In genomic region chr18:45974088-45974536, GRCh38 we compare ENCODE assay signal across 8 cellular contexts. TPM values are rescaled to one million over a fixed set of nuclear protein-coding genes. Genes with fewer than 3 reads are reported as not detected.
A peak's percentile ranks its signal among the peaks of the same experiment; 100 is the strongest.
DNase-seq lines count a peak whose midpoint lies in the region; ATAC-seq, FAIRE-seq and TF ChIP-seq lines count a peak whose summit lies in the region.

No MANE protein-coding gene starts in this region.

- DNase-seq in CD4-positive, alpha-beta T cell = peak; percentile 40 to 68 (median 52)
- peak; percentile 63 for DNase-seq in HCT116 (ENCODE audit: low read depth, low spot score)
- DNase-seq in NCI-H460 (ENCODE audit: extremely low read depth, low read depth) = peak; percentile 58
- DNase-seq in colonic mucosa = peak; percentile 79
- DNase-seq in HepG2 (ENCODE audit: low spot score) = peak; percentile 67
- peak; percentile 35 to 48 (median 41) for DNase-seq in stimulated activated CD4-positive, alpha-beta T cell treated with anti-CD3 and anti-CD28 coated beads, TNF-alpha, amount 100 ng/mL, for 24 hours (ENCODE audit: low read depth in 3 of 3)

- no peak overlapping the region for H3K9ac ChIP-seq in HCT116 (ENCODE audit: low read length)
- H3K9ac ChIP-seq in colonic mucosa (ENCODE audit: low read depth in 2 of 2, low read length in 2 of 2) = no peak overlapping the region
- no peak overlapping the region for H3K9ac ChIP-seq in HepG2 (ENCODE audit: insufficient read depth, low read depth, low read length)

- in situ Hi-C loops in HepG2 (cut with HindIII; ENCODE audit: extremely low pct_ligation_motif_present, low pct_unique_long_range_greater_than_20kb) = no loop called here

- POLR2A ChIA-PET in CD4-positive, alpha-beta T cell (lab: Charles Lee) = interaction anchor here (0.8 to 2.4 kb wide), 5 partner anchors 12 to 99 kb away, joined by 3 to 10 read pairs (median 4); no protein-coding TSS in a partner anchor
- POLR2A ChIA-PET in HCT116 (lab: Charles Lee) = no interaction called here
- POLR2A ChIA-PET in HepG2 (lab: Yijun Ruan, JAX) = no interaction called here

- BruUV-seq in HCT116 (replicated peaks; lab: Mats Ljungman, UMichigan) = no TSS peak
- BruUV-seq in HepG2 (replicated peaks; lab: Mats Ljungman, UMichigan) = no TSS peak

- no peaks in the 10 kb centered on the region for H3K27me3 ChIP-seq in CD4-positive, alpha-beta T cell (ENCODE audit: control insufficient read depth, insufficient read depth, low read length)
- H3K27me3 ChIP-seq in HCT116 (ENCODE audit: insufficient read depth, low read length) (no peaks in the 10 kb centered on the region), colonic mucosa (no peaks in the 10 kb centered on the region), HepG2 (ENCODE audit: control insufficient read depth in 1 of 2, insufficient read depth in 2 of 2, low read length in 2 of 2) (no peaks in the 10 kb centered on the region)

- TF ChIP-seq RAD21 in HCT116 (IDR thresholded peaks at IDR 0.05; ENCODE audit: low read depth) (peak; percentile 89), HepG2 (CRISPR knock-in tag; IDR thresholded peaks at IDR 0.05) (peak; percentile 33; the same call in 1 of the 2 replicates)

- H4K20me1 ChIP-seq in HCT116 (ENCODE audit: insufficient read depth) (no peaks in the 10 kb centered on the region), HepG2 (ENCODE audit: insufficient read depth, low read length) (no peaks in the 10 kb centered on the region)

- H3K4me1 ChIP-seq in HCT116 (ENCODE audit: control insufficient read depth in 1 of 2, insufficient read depth in 2 of 2, low read length in 2 of 2) = peaks cover 5 to 8% of the 10 kb centered on the region in 2 experiments; a peak in 3 of 4 replicates
- peaks cover 5% of the 10 kb centered on the region for H3K4me1 ChIP-seq in colonic mucosa
- H3K4me1 ChIP-seq in HepG2 (ENCODE audit: insufficient read depth, low read length) = 0 out of 2 replicates have a peak, but pooled peaks cover 9% of the 10 kb centered on the region

- peaks cover 6% of the 10 kb centered on the region for H3K4me1 Mint-ChIP-seq in CD4-positive, alpha-beta T cell (ENCODE audit: low read depth)

- whole genome bisulfite sequencing in HepG2 (ENCODE audit: low lambda C conversion rate) = 3% methylated on average over 5 of the region's 5 CpGs

- no peaks in the 10 kb centered on the region for H3K36me3 ChIP-seq in HCT116 (ENCODE audit: control insufficient read depth in 1 of 2, insufficient read depth in 2 of 2, low read length in 2 of 2)
- no peaks in the 10 kb centered on the region for H3K36me3 ChIP-seq in colonic mucosa
- H3K36me3 ChIP-seq in HepG2 (replicated peaks in 1 of 2; ENCODE audit: control insufficient read depth in 1 of 2, insufficient read depth in 2 of 2, low read length in 2 of 2) = no peaks in the 10 kb centered on the region

- peak overlapping the region; percentile 14 to 20; a peak in 3 of 4 replicates for H3K4me3 ChIP-seq in HCT116 (replicated peaks in 1 of 2; ENCODE audit: low read depth in 1 of 2, low read length in 2 of 2)
- no peak overlapping the region for H3K4me3 ChIP-seq in colonic mucosa
- peak overlapping the region in 1 of 3 experiments; percentile 29; a peak in 1 of 6 replicates for H3K4me3 ChIP-seq in HepG2 (replicated peaks in 1 of 3; ENCODE audit: insufficient read depth in 1 of 3, low read depth in 2 of 3, low read length in 3 of 3)

- no peak overlapping the region for H3K27ac ChIP-seq in CD4-positive, alpha-beta T cell (ENCODE audit: low read depth, low read length)
- H3K27ac ChIP-seq in HCT116 (ENCODE audit: low read depth, low read length) = no peak overlapping the region
- H3K27ac ChIP-seq in colonic mucosa = no peak overlapping the region
- no peak overlapping the region for H3K27ac ChIP-seq in HepG2 (ENCODE audit: extremely low read length, insufficient read depth, low read length)

- TF ChIP-seq POLR2A in HCT116 (IDR thresholded peaks at IDR 0.05; ENCODE audit: borderline replicate concordance, extremely low read depth, insufficient read depth, insufficient read length) (no peak), HepG2 (IDR thresholded peaks at IDR 0.05; ENCODE audit: insufficient read depth in 1 of 2, low read depth in 2 of 2, low read length in 2 of 2) (no peak)

- no peaks in the 10 kb centered on the region for H3K36me3 Mint-ChIP-seq in CD4-positive, alpha-beta T cell (ENCODE audit: low read depth)

- ATAC-seq in CD4-positive, alpha-beta T cell (ENCODE audit: poor library complexity) = peak; percentile 86
- ATAC-seq in HCT116 (peak; percentile 86), HepG2 (peak; percentile 81), HG02588 (IDR thresholded peaks at IDR 0.05; ENCODE audit: unreplicated experiment) (no peak)
- ATAC-seq in activated CD4-positive, CD25-positive, alpha-beta regulatory T cell treated with anti-CD3 and anti-CD28 coated beads, Interleukin-2, amount 50 U/mL, for 24 hours = peak; percentile 84 to 85

- H3K9me2 ChIP-seq in HCT116 (ENCODE audit: insufficient read depth) = no peaks in the 10 kb centered on the region

- H3K9me3 Mint-ChIP-seq in CD4-positive, alpha-beta T cell = no peaks in the 10 kb centered on the region

- RAD21 ChIA-PET in HCT116 (lab: Charles Lee; ENCODE audit: low non-redundant PET in 1 of 2, low total read pairs in 2 of 2, uncharacterized antibody in 2 of 2, unreplicated experiment in 2 of 2) = interaction anchor here in 1 of 2 experiments (0.7 to 1.8 kb wide), 2 partner anchors 66 to 99 kb away, joined by 4 to 5 read pairs; no protein-coding TSS in a partner anchor

- TF ChIP-seq CTCF in CD4-positive, alpha-beta T cell (IDR thresholded peaks at IDR 0.05) = peak; percentile 77
- peak; percentile 76 to 86 (median 78); a peak in 5 of 6 replicates for TF ChIP-seq CTCF in HCT116 (IDR thresholded peaks at IDR 0.05 in 2 of 3, conservative IDR thresholded peaks at IDR 0.05 in 1 of 3; ENCODE audit: borderline replicate concordance in 1 of 3, insufficient read depth in 1 of 3, low read depth in 2 of 3, low read length in 2 of 3)
- peak; percentile 60 for TF ChIP-seq CTCF in colonic mucosa (IDR thresholded peaks at IDR 0.05)
- peak; percentile 84 for TF ChIP-seq CTCF in HepG2 (CRISPR knock-in tag; IDR thresholded peaks at IDR 0.05)

- H3K27ac Mint-ChIP-seq in CD4-positive, alpha-beta T cell = peak overlapping the region; percentile 28

- peak overlapping the region; percentile 50 for H2AFZ ChIP-seq in HCT116 (ENCODE audit: low read depth, low read length, poor library complexity, severe bottlenecking)
- no peak overlapping the region for H2AFZ ChIP-seq in HepG2 (ENCODE audit: low read length)

- no peak for TF ChIP-seq EP300 in HepG2 (IDR thresholded peaks at IDR 0.05; ENCODE audit: low read depth in 2 of 2, low read length in 2 of 2)
- TF ChIP-seq EP300 in HepG2 (CRISPR knock-in tag; IDR thresholded peaks at IDR 0.05; ENCODE audit: borderline replicate concordance) = no peak

- peak; percentile 91 for FAIRE-seq in HepG2 (lab: Jason Lieb, UNC)

- intact Hi-C loops in CD4-positive, alpha-beta T cell (cut with DNase I, micrococcal nuclease) = loop anchor here (1.0 to 10.0 kb wide), 8 partner anchors 11 to 699 kb away; partner anchors contain the start of gene PSTPIP2 (in 1 of the 2)
- intact Hi-C loops in HCT116 (cut with micrococcal nuclease) (loop anchor here (1.0 to 2.0 kb wide), 5 partner anchors 49 to 309 kb away; partner anchors contain the start of gene PSTPIP2), colonic mucosa (cut with DNase I) (no loop called here), HepG2 (cut with micrococcal nuclease; ENCODE audit: unreplicated experiment) (no loop called here)

- H3K79me2 ChIP-seq in HCT116 (ENCODE audit: insufficient read depth, low read length) = no peaks in the 10 kb centered on the region
- no peaks in the 10 kb centered on the region for H3K79me2 ChIP-seq in HepG2 (ENCODE audit: insufficient read depth, low read length)

- no peak overlapping the region for H3K4me3 Mint-ChIP-seq in CD4-positive, alpha-beta T cell

- no peaks in the 10 kb centered on the region for H3K27me3 Mint-ChIP-seq in CD4-positive, alpha-beta T cell

- H3K4me2 ChIP-seq in HCT116 (ENCODE audit: low read length) = peak overlapping the region; percentile 62
- peak overlapping the region; percentile 67 for H3K4me2 ChIP-seq in HepG2 (ENCODE audit: low read depth, low read length)

- CTCF ChIA-PET in CD4-positive, alpha-beta T cell (lab: Charles Lee) = interaction anchor here (0.7 to 2.2 kb wide), 11 partner anchors 11 to 309 kb away, joined by 3 to 19 read pairs (median 4); no protein-coding TSS in a partner anchor
- CTCF ChIA-PET in HCT116 (lab: Charles Lee) (interaction anchor here (0.9 to 2.9 kb wide), 4 partner anchors 50 to 684 kb away, joined by 3 to 18 read pairs (median 6); no protein-coding TSS in a partner anchor), HepG2 (lab: Yijun Ruan, JAX; ENCODE audit: low intra/inter-chr PET ratio, low total read pairs) (interaction anchor here (0.7 to 1.4 kb wide), 4 partner anchors 49 to 309 kb away, joined by 3 to 7 read pairs (median 4); no protein-coding TSS in a partner anchor)

- H3K9me3 ChIP-seq in CD4-positive, alpha-beta T cell (ENCODE audit: control insufficient read depth, low read length) = no peaks in the 10 kb centered on the region
- H3K9me3 ChIP-seq in HCT116 (ENCODE audit: control insufficient read depth in 1 of 2, insufficient read depth in 1 of 2, low read depth in 1 of 2, low read length in 2 of 2) (no peaks in the 10 kb centered on the region), colonic mucosa (no peaks in the 10 kb centered on the region), HepG2 (ENCODE audit: low read length) (no peaks in the 10 kb centered on the region)

RNA-seq across cellular contexts. Expression of gene EPG5, which starts 7.0 kb away (rescaled TPM):
- total RNA-seq in CD4-positive, alpha-beta T cell = 10 to 100 TPM; 25.3 to 26.9 TPM
- 12.9 TPM for total RNA-seq in HCT116 (2021; ENCODE audit: unreplicated experiment)
- polyA plus RNA-seq in HCT116 (2012) = 4.3 and 6.3 TPM in 2 replicates
- 9.0 and 11.0 TPM in 2 replicates for total RNA-seq in NCI-H460 (2014; rRNA removed; shearing (Covaris generic))
- polyA plus RNA-seq in NCI-H460 (2014; cell fraction: nucleus; rRNA removed) = 6.6 and 7.2 TPM in 2 replicates
- 10 to 100 TPM; 16.0 to 17.3 TPM for total RNA-seq in colonic mucosa
- 6.7 and 13.3 TPM in 2 replicates for total RNA-seq in HepG2 (2016; rRNA removed; fragmentation: Illumina TruSeq; extraction: Trizol)
- total RNA-seq in HepG2 (2016; cell fraction: cytosol; rRNA removed; fragmentation: Illumina TruSeq; extraction: Trizol; ENCODE audit: low read depth) = 1.4 and 1.8 TPM in 2 replicates
- 8.3 and 11.8 TPM in 2 replicates for total RNA-seq in HepG2 (2016; cell fraction: insoluble cytoplasmic fraction; rRNA removed; fragmentation: Illumina TruSeq; extraction: Trizol)
- total RNA-seq in HepG2 (2016; cell fraction: membrane; rRNA removed; fragmentation: Illumina TruSeq; extraction: Trizol) = 2.4 TPM in 2 replicates
- 18.5 and 19.8 TPM in 2 replicates for total RNA-seq in HepG2 (2016; cell fraction: nucleus; rRNA removed; fragmentation: Illumina TruSeq; extraction: Trizol)
- 7.1 and 9.3 TPM in 2 replicates for polyA plus RNA-seq in HepG2 (2011; rRNA removed)
- polyA plus RNA-seq in HepG2 (2011; cell fraction: cytosol; rRNA removed) = 6.6 and 7.9 TPM in 2 replicates
- 18.6 and 19.9 TPM in 2 replicates for polyA plus RNA-seq in HepG2 (2011; cell fraction: nucleus; rRNA removed)
- 4.5 and 5.4 TPM in 2 replicates for polyA plus RNA-seq in HepG2 (2012)
- polyA plus RNA-seq in HepG2 (2016; cell fraction: cytosol; fragmentation: Illumina TruSeq; extraction: Trizol; ENCODE audit: low read depth) = 0.27 and 0.32 TPM in 2 replicates
- 5.1 and 5.6 TPM in 2 replicates for polyA plus RNA-seq in HepG2 (2016; cell fraction: insoluble cytoplasmic fraction; fragmentation: Illumina TruSeq; extraction: Trizol; ENCODE audit: low read depth)
- polyA plus RNA-seq in HepG2 (2016; cell fraction: membrane; fragmentation: Illumina TruSeq; extraction: Trizol; ENCODE audit: low read depth) = 0.64 and 0.95 TPM in 2 replicates
- 7.2 and 10.0 TPM in 2 replicates for polyA plus RNA-seq in HepG2 (2016; cell fraction: nucleus; fragmentation: Illumina TruSeq; extraction: Trizol; ENCODE audit: insufficient read depth, low read depth)
- polyA minus RNA-seq in HepG2 (2011; rRNA and poly(A)+ RNA removed; ENCODE audit: low replicate concordance) = 45.0 and 55.8 TPM in 2 replicates
- polyA minus RNA-seq in HepG2 (2011; cell fraction: cytosol; rRNA and poly(A)+ RNA removed) = 10.0 and 13.8 TPM in 2 replicates
- 48.5 and 49.4 TPM in 2 replicates for polyA minus RNA-seq in HepG2 (2011; cell fraction: nucleus; rRNA and poly(A)+ RNA removed)

Comparison
In these comparisons a context has a peak if more than half of its experiments do, and no peak if none do; other contexts are left out.
1. intact Hi-C loops: an anchor here in CD4-positive, alpha-beta T cell (1.0 to 10.0 kb wide) and HCT116 (1.0 to 2.0 kb wide); none called in colonic mucosa and HepG2.